ENCODE assay signal across 22 cellular contexts in genomic region chr6:96853083-96853482, GRCh38.
"Had no signal": no experiment of that assay in that cellular context is flagged by ENCODE, and none has a peak within 500 bp of the region (broad histone marks: within the 10 kb centered on the region; RNA-seq: fewer than 3 reads in every experiment).

No MANE protein-coding gene starts in this region.

- H3K9me3 ChIP-seq: Peyer's patch had no signal

- DNase-seq: activated B cell treated with CpG ODN at 0.5 μM for 24 hours; activated CD4-positive, alpha-beta T cell treated with anti-CD3 and anti-CD28 coated beads for 1 hour; activated CD4-positive, alpha-beta T cell treated with anti-CD3 and anti-CD28 coated beads, Interleukin-2, amount 10 ng/mL, durations not matched to agents 24 days and 14 days; activated CD4-positive, alpha-beta T cell treated with anti-CD3 and anti-CD28 coated beads, Interleukin-2, amount 50 U/mL, for 48 hours; activated CD8-positive, alpha-beta memory T cell treated with anti-CD3 and anti-CD28 coated beads, Interleukin-2, amount 10 ng/mL, durations not matched to agents 7 days and 5 days; activated effector memory CD4-positive, alpha-beta T cell treated with Interleukin-2 at 50 U/mL for 16 hours; activated naive CD4-positive, alpha-beta T cell treated with Interleukin-2 at 50 U/mL for 16 hours; activated T-cell treated with anti-CD3 and anti-CD28 coated beads, Interleukin-2, amount 50 U/mL, for 24 hours; brain microvascular endothelial cell; cerebellar nuclear complex; MM.1S; NCI-H1105; NCI-H1436; NCI-H1694 treated with DMSO at 0.1 percent for 48 hours; NCI-H2029 treated with DMSO at 0.1 percent for 48 hours; NCI-H510A treated with DMSO at 0.1 percent for 48 hours; NCI-H69; Peyer's patch; Right ventricle myocardium superior; T-helper 17 cell; T-helper 9 cell had no signal

- H3K4me3 ChIP-seq: Peyer's patch had no signal

- H3K36me3 ChIP-seq: brain microvascular endothelial cell, Peyer's patch had no signal

- H3K27me3 ChIP-seq: brain microvascular endothelial cell, Peyer's patch had no signal

- H3K4me1 ChIP-seq: Peyer's patch had no signal

- H3K27ac ChIP-seq: brain microvascular endothelial cell, Peyer's patch, RWPE1 had no signal
